15 cellular contexts compared by ENCODE assay signal in genomic region chr3:147336543-147337278, GRCh38.
A peak's percentile ranks its signal among the peaks of the same experiment; 100 is the strongest.
DNase-seq lines count a peak whose midpoint lies in the region; ATAC-seq lines count a peak whose summit lies in the region.
"Had no signal": no experiment of that assay in that cellular context is flagged by ENCODE, and none has a peak within 500 bp of the region (broad histone marks: within the 10 kb centered on the region; RNA-seq: fewer than 3 reads in every experiment).

No MANE protein-coding gene starts in this region.

- no peak overlapping the region for H2BK5ac ChIP-seq in mesendoderm (ENCODE audit: low read length)

- H3K27me3 ChIP-seq in mesendoderm (ENCODE audit: insufficient read depth, low read length, poor library complexity): peaks cover 2% of the 10 kb centered on the region
- H3K27me3 ChIP-seq: BLaER1 treated with 17β-estradiol and CSF1 and Interleukin-3, amounts not matched to agents 10 nM and 100 nM had no signal

- no peak overlapping the region for H3K4me3 ChIP-seq in mesendoderm (ENCODE audit: low read length)
- H3K4me3 ChIP-seq: BLaER1 treated with 17β-estradiol and CSF1 and Interleukin-3, amounts not matched to agents 10 nM and 100 nM; GM12878 had no signal

- H3K36me3 ChIP-seq in mesendoderm (ENCODE audit: control insufficient read depth, insufficient read depth, low read length): no peaks in the 10 kb centered on the region
- H3K36me3 ChIP-seq: BLaER1 treated with 17β-estradiol and CSF1 and Interleukin-3, amounts not matched to agents 10 nM and 100 nM had no signal

- no peaks in the 10 kb centered on the region for H3K79me2 ChIP-seq in mesendoderm (ENCODE audit: control insufficient read depth, insufficient read depth, low read length)

- WGBS in mesendoderm (ENCODE audit: extremely low coverage, insufficient coverage, low lambda C conversion rate): no CpG with 5 or more reads among the region's 4 CpGs

- DNase-seq in G401 (ENCODE audit: low spot score) (peak; percentile 61), cerebellar cortex (ENCODE audit: low spot score) (peak; percentile 49), glomerular endothelial cell (ENCODE audit: extremely low read depth, low read depth, low spot score) (peak; percentile 71), pulmonary artery endothelial cell (ENCODE audit: low read depth, low spot score) (peak; percentile 71), mesendoderm (no peak), AML-193 (lab: John Stamatoyannopoulos, UW) (no peak)
- DNase-seq: 8988T; Calu3; CD4-positive, CD25-positive, alpha-beta regulatory T cell; DMS 273 treated with DMSO at 0.1 percent for 48 hours; HCEC 1CT; HFFc6 had no signal

- H3K18ac ChIP-seq in mesendoderm (ENCODE audit: low read length): no peak overlapping the region

- H3K23ac ChIP-seq in mesendoderm (ENCODE audit: low read length): no peak overlapping the region

- H3K9ac ChIP-seq in mesendoderm (ENCODE audit: low read length): no peak overlapping the region
- H3K9ac ChIP-seq: BLaER1 treated with 17β-estradiol and CSF1 and Interleukin-3, amounts not matched to agents 10 nM and 100 nM had no signal

- no peak overlapping the region for H2BK120ac ChIP-seq in mesendoderm (ENCODE audit: low read depth, low read length)

- H4K8ac ChIP-seq in mesendoderm (ENCODE audit: low read depth, low read length): no peak overlapping the region

- H3K56ac ChIP-seq in mesendoderm (ENCODE audit: low read length): no peak overlapping the region

- no peak overlapping the region for H2BK15ac ChIP-seq in mesendoderm (replicated peaks; ENCODE audit: low read depth)

- no peak for ATAC-seq in GM21576 (IDR thresholded peaks at IDR 0.05; ENCODE audit: unreplicated experiment)
- ATAC-seq: GM12878 had no signal

- no peaks in the 10 kb centered on the region for H3K4me1 ChIP-seq in mesendoderm (ENCODE audit: control insufficient read depth, low read depth, low read length)
- H3K4me1 ChIP-seq: BLaER1 treated with 17β-estradiol and CSF1 and Interleukin-3, amounts not matched to agents 10 nM and 100 nM had no signal

- H3K4ac ChIP-seq in mesendoderm (ENCODE audit: low read depth, low read length): no peak overlapping the region

- no peak overlapping the region for H4K5ac ChIP-seq in mesendoderm (ENCODE audit: low read length)

- no peaks in the 10 kb centered on the region for H3K79me1 ChIP-seq in mesendoderm (ENCODE audit: low read length)

- in situ Hi-C loops in G401 (cut with HindIII; ENCODE audit: low sequenced_read_pairs): no loop called here

- no peak overlapping the region for H3K27ac ChIP-seq in mesendoderm (ENCODE audit: low read depth, low read length)
- H3K27ac ChIP-seq: BLaER1 treated with 17β-estradiol and CSF1 and Interleukin-3, amounts not matched to agents 10 nM and 100 nM had no signal

- no peak overlapping the region for H3K4me2 ChIP-seq in mesendoderm (ENCODE audit: low read length)
- H3K4me2 ChIP-seq: BLaER1 treated with 17β-estradiol and CSF1 and Interleukin-3, amounts not matched to agents 10 nM and 100 nM had no signal

- no peak overlapping the region for H2AK5ac ChIP-seq in mesendoderm (ENCODE audit: low read length)

Comparison
In these comparisons a context has a peak if more than half of its experiments do, and no peak if none do; other contexts are left out.
1. DNase-seq: peak in G401 (single experiment), cerebellar cortex (single experiment), glomerular endothelial cell (single experiment) and pulmonary artery endothelial cell (single experiment); none in mesendoderm (single experiment) and AML-193 (0 of 2).